ENCODE assay signal across 7 cellular contexts in genomic region chr7:120675076-120675475, GRCh38.
"Had no signal": no experiment of that assay in that cellular context is flagged by ENCODE, and none has a peak within 500 bp of the region (broad histone marks: within the 10 kb centered on the region; RNA-seq: fewer than 3 reads in every experiment).

No MANE protein-coding gene starts in this region.

- H3K9ac ChIP-seq: GM23248 had no signal

- H2AFZ ChIP-seq: GM23248 had no signal

- DNase-seq: GM23248, GOT3, H7, HFFc6 had no signal

- H3K27ac ChIP-seq: GM23248, HL-60 had no signal

- H3K36me3 Mint-ChIP-seq: IgD-negative memory B cell had no signal

- H3K27me3 Mint-ChIP-seq: IgD-negative memory B cell had no signal

- H3K4me3 Mint-ChIP-seq: HFFc6, IgD-negative memory B cell had no signal

- H3K9me3 ChIP-seq: HAP-1 had no signal

- H3K27ac Mint-ChIP-seq: HFFc6, IgD-negative memory B cell had no signal

- H3K4me1 Mint-ChIP-seq: IgD-negative memory B cell had no signal

- H3K36me3 ChIP-seq: HAP-1 had no signal

- H3K4me3 ChIP-seq: GM23248, HAP-1 had no signal
